Comparison of ENCODE assay signal across 15 cellular contexts in the genomic region with DNA sequence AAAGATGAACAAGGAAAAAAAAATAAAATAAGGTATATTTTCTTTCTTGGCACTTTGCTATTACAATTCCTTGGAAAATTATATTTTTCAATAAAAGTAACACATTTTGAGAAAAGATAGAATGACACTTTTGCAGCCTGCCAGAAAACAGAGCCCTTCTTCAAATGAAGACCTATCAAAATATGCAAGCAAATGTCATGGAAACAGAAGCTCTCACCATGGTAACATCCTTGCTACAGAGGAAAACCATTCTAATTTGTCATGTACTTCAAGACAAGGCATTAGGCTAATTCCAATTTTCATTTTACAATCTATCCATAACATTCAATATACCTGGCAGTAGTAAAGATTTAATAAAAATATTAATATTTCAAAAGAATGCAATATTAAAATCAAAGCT.
"Had no signal": no experiment of that assay in that cellular context is flagged by ENCODE, and none has a peak within 500 bp of the region (broad histone marks: within the 10 kb centered on the region; RNA-seq: fewer than 3 reads in every experiment).

No MANE protein-coding gene starts in this region.

- H3K4me1 Mint-ChIP-seq: nephron progenitor cell had no signal

- H3K4me3 Mint-ChIP-seq: activated CD8-positive, alpha-beta T cell treated with anti-CD3 and anti-CD28 coated beads, Interleukin-2, amount 10 ng/mL, durations not matched to agents 7 days and 5 days; central memory CD8-positive, alpha-beta T cell; effector memory CD8-positive, alpha-beta T cell; memory B cell; nephron progenitor cell; T-cell had no signal

- H3K27me3 Mint-ChIP-seq: central memory CD8-positive, alpha-beta T cell; effector memory CD8-positive, alpha-beta T cell; memory B cell; T-cell had no signal

- ATAC-seq: activated CD8-positive, alpha-beta T cell treated with anti-CD3 and anti-CD28 coated beads, Interleukin-2, amount 10 ng/mL, durations not matched to agents 7 days and 5 days; effector memory CD8-positive, alpha-beta T cell; left colon; stimulated activated naive CD8-positive, alpha-beta T cell treated with anti-CD3 and anti-CD28 coated beads, Interleukin-15, Interleukin-2, amounts not matched to agents 100 U/mL and 50 U/mL, for 24 hours; T-cell; upper lobe of right lung had no signal

- H3K27ac Mint-ChIP-seq: activated CD8-positive, alpha-beta T cell treated with anti-CD3 and anti-CD28 coated beads, Interleukin-2, amount 10 ng/mL, durations not matched to agents 7 days and 5 days; effector memory CD8-positive, alpha-beta T cell; memory B cell; nephron progenitor cell; T-cell had no signal

- DNase-seq: activated CD4-positive, alpha-beta T cell treated with anti-CD3 and anti-CD28 coated beads for 4 hours; activated CD8-positive, alpha-beta memory T cell treated with anti-CD3 and anti-CD28 coated beads, Interleukin-2, amount 50 U/mL, for 48 hours; activated CD8-positive, alpha-beta T cell treated with anti-CD3 and anti-CD28 coated beads, Interleukin-2, amount 10 ng/mL, durations not matched to agents 7 days and 5 days; activated naive CD4-positive, alpha-beta T cell treated with Interleukin-2 at 50 U/mL for 16 hours; effector memory CD8-positive, alpha-beta T cell; left colon; nephron progenitor cell; stimulated activated CD4-positive, alpha-beta T cell treated with anti-CD3 and anti-CD28 coated beads, Interleukin-2, amount 100 ng/mL, for 48 hours; stimulated activated naive CD8-positive, alpha-beta T cell treated with anti-CD3 and anti-CD28 coated beads, Interleukin-15, Interleukin-2, amounts not matched to agents 100 U/mL and 50 U/mL, for 24 hours; T-cell; testis; upper lobe of right lung; WERI-Rb-1 had no signal

- H3K4me3 ChIP-seq: testis, upper lobe of right lung had no signal

- H3K9me3 Mint-ChIP-seq: central memory CD8-positive, alpha-beta T cell; effector memory CD8-positive, alpha-beta T cell; memory B cell; nephron progenitor cell; T-cell had no signal
